9 cellular contexts compared by ENCODE assay signal in the genomic region with DNA sequence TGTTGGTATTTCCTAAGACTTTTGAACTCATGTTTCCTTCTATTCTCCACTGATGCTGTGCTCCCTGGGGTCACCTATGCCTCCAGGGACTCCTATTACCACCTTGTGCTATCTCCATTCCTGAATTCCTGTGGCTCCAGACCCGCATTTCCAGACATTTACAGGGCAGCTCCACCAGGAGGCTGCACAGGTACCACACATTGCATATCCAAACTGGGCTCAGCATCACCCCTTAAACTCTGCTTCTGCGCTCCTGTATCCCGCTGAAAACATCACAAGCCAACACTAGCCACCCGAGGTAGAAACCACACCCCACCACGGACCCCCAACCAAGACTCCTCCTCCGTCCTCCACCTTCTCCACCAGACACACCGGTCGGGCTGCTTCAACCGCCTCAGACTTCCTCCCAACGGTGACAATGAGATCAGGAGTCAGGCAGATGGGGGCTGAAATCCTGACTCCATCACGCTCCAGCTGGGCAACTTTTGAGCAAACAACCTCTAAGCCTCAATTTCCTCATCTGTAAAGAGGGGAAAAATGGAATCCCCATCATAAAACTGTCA. TPM values are rescaled to one million over a fixed set of nuclear protein-coding genes. Genes with fewer than 3 reads are reported as not detected.
A peak's percentile ranks its signal among the peaks of the same experiment; 100 is the strongest.
DNase-seq lines count a peak whose midpoint lies in the region; ATAC-seq and TF ChIP-seq lines count a peak whose summit lies in the region.
"Had no signal": no experiment of that assay in that cellular context is flagged by ENCODE, and none has a peak within 500 bp of the region (broad histone marks: within the 10 kb centered on the region; RNA-seq: fewer than 3 reads in every experiment).

No MANE protein-coding gene starts in this region.

- no peak for TF ChIP-seq POLR2A in esophagus muscularis mucosa (IDR thresholded peaks at IDR 0.05; ENCODE audit: low read depth)

- CTCF ChIA-PET in activated naive CD4-positive, alpha-beta T cell treated with anti-CD3 and anti-CD28 coated beads for 36 hours (lab: Charles Lee): interaction anchor here (0.8 to 6.7 kb wide), 3 partner anchors 16 to 39 kb away, joined by 3 to 99 read pairs (median 3); no protein-coding TSS in a partner anchor
- CTCF ChIA-PET in RWPE1 (lab: Yijun Ruan, JAX): interaction anchor here (0.8 kb wide), 2 partner anchors 9 to 42 kb away, joined by 3 read pairs; no protein-coding TSS in a partner anchor

- no peaks in the 10 kb centered on the region for H3K36me3 ChIP-seq in esophagus muscularis mucosa

- peak overlapping the region; percentile 56 for H3K27ac Mint-ChIP-seq in activated naive CD4-positive, alpha-beta T cell treated with anti-CD3 and anti-CD28 coated beads, Interleukin-2, amount 50 U/mL, for 24 hours
- no peak overlapping the region for H3K27ac Mint-ChIP-seq in activated naive CD4-positive, alpha-beta T cell treated with anti-CD3 and anti-CD28 coated beads for 36 hours
- H3K27ac Mint-ChIP-seq in stimulated activated effector memory CD8-positive, alpha-beta T cell treated with anti-CD3 and anti-CD28 coated beads, Interleukin-12 subunit alpha, Interleukin-12 subunit beta, amount 100 ng/mL, for 72 hours: peak overlapping the region; percentile 93

- DNase-seq in activated naive CD4-positive, alpha-beta T cell treated with anti-CD3 and anti-CD28 coated beads for 36 hours: no peak
- DNase-seq in RWPE1 (ENCODE audit: low spot score): no peak
- no peak for DNase-seq in esophagus muscularis mucosa (ENCODE audit: extremely low spot score)
- no peak for DNase-seq in stimulated activated effector memory CD8-positive, alpha-beta T cell treated with anti-CD3 and anti-CD28 coated beads, Interleukin-12 subunit alpha, Interleukin-12 subunit beta, amount 100 ng/mL, for 72 hours (ENCODE audit: low spot score in 2 of 2)
- no peak for DNase-seq in NCI-H146 (lab: John Stamatoyannopoulos, UW)
- no peak for DNase-seq in GM13977 (ENCODE audit: low spot score)
- DNase-seq in NCI-H774 (lab: John Stamatoyannopoulos, UW): no peak
- DNase-seq: DND-41 had no signal

- peaks cover 51 to 76% (median 68%) of the 10 kb centered on the region in 4 donors for H3K4me1 ChIP-seq in esophagus muscularis mucosa

- TF ChIP-seq EP300 in esophagus muscularis mucosa (IDR thresholded peaks at IDR 0.05): no peak

- H3K4me1 Mint-ChIP-seq in activated naive CD4-positive, alpha-beta T cell treated with anti-CD3 and anti-CD28 coated beads, Interleukin-2, amount 50 U/mL, for 24 hours: peaks cover 67% of the 10 kb centered on the region
- H3K4me1 Mint-ChIP-seq in activated naive CD4-positive, alpha-beta T cell treated with anti-CD3 and anti-CD28 coated beads for 36 hours (ENCODE audit: low read depth): peaks cover 67% of the 10 kb centered on the region
- peaks cover 71% of the 10 kb centered on the region for H3K4me1 Mint-ChIP-seq in stimulated activated effector memory CD8-positive, alpha-beta T cell treated with anti-CD3 and anti-CD28 coated beads, Interleukin-12 subunit alpha, Interleukin-12 subunit beta, amount 100 ng/mL, for 72 hours

- no peaks in the 10 kb centered on the region for H3K27me3 Mint-ChIP-seq in activated naive CD4-positive, alpha-beta T cell treated with anti-CD3 and anti-CD28 coated beads, Interleukin-2, amount 50 U/mL, for 24 hours
- H3K27me3 Mint-ChIP-seq in activated naive CD4-positive, alpha-beta T cell treated with anti-CD3 and anti-CD28 coated beads for 36 hours (ENCODE audit: low read depth): no peaks in the 10 kb centered on the region

- peak overlapping the region; percentile 100 for H3K27ac ChIP-seq in RWPE1
- H3K27ac ChIP-seq in esophagus muscularis mucosa (replicated peaks in 1 of 4): peak overlapping the region; percentile 34 to 94 (median 65)

- H3K27me3 ChIP-seq in esophagus muscularis mucosa: no peaks in the 10 kb centered on the region

- no peaks in the 10 kb centered on the region for H3K9me3 Mint-ChIP-seq in activated naive CD4-positive, alpha-beta T cell treated with anti-CD3 and anti-CD28 coated beads, Interleukin-2, amount 50 U/mL, for 24 hours
- no peaks in the 10 kb centered on the region for H3K9me3 Mint-ChIP-seq in activated naive CD4-positive, alpha-beta T cell treated with anti-CD3 and anti-CD28 coated beads for 36 hours
- H3K9me3 Mint-ChIP-seq in stimulated activated effector memory CD8-positive, alpha-beta T cell treated with anti-CD3 and anti-CD28 coated beads, Interleukin-12 subunit alpha, Interleukin-12 subunit beta, amount 100 ng/mL, for 72 hours: no peaks in the 10 kb centered on the region

- H3K36me3 Mint-ChIP-seq in activated naive CD4-positive, alpha-beta T cell treated with anti-CD3 and anti-CD28 coated beads, Interleukin-2, amount 50 U/mL, for 24 hours: no peaks in the 10 kb centered on the region
- peaks cover 1% of the 10 kb centered on the region for H3K36me3 Mint-ChIP-seq in activated naive CD4-positive, alpha-beta T cell treated with anti-CD3 and anti-CD28 coated beads for 36 hours (ENCODE audit: low read depth)
- H3K36me3 Mint-ChIP-seq in stimulated activated effector memory CD8-positive, alpha-beta T cell treated with anti-CD3 and anti-CD28 coated beads, Interleukin-12 subunit alpha, Interleukin-12 subunit beta, amount 100 ng/mL, for 72 hours: peaks cover 54% of the 10 kb centered on the region

- ATAC-seq in stimulated activated effector memory CD8-positive, alpha-beta T cell treated with anti-CD3 and anti-CD28 coated beads, Interleukin-12 subunit alpha, Interleukin-12 subunit beta, amount 100 ng/mL, for 72 hours: no peak

- POLR2A ChIA-PET in RWPE1 (lab: Yijun Ruan, JAX; ENCODE audit: low non-redundant PET): no interaction called here

- in situ Hi-C loops in GM13977 (cut with MboI; ENCODE audit: low pct_unique_long_range_greater_than_20kb, low sequenced_read_pairs, unreplicated experiment): no loop called here

- WGBS in esophagus muscularis mucosa: 73% methylated on average over 11 of the region's 11 CpGs

- no peak overlapping the region for H3K4me3 ChIP-seq in esophagus muscularis mucosa

- TF ChIP-seq CTCF in RWPE1 (conservative IDR thresholded peaks at IDR 0.05; ENCODE audit: low read depth) (no peak), esophagus muscularis mucosa (IDR thresholded peaks at IDR 0.05) (no peak), GM13977 (IDR thresholded peaks at IDR 0.05; ENCODE audit: extremely low read depth, insufficient read depth, missing control alignments) (no peak)

- intact Hi-C loops in activated naive CD4-positive, alpha-beta T cell treated with anti-CD3 and anti-CD28 coated beads for 36 hours (cut with micrococcal nuclease): loop anchor here (2.0 kb wide), 1 partner anchor 311 kb away; no protein-coding TSS in a partner anchor
- intact Hi-C loops in esophagus muscularis mucosa (cut with DNase I): no loop called here

- H3K4me3 Mint-ChIP-seq in activated naive CD4-positive, alpha-beta T cell treated with anti-CD3 and anti-CD28 coated beads, Interleukin-2, amount 50 U/mL, for 24 hours: peak overlapping the region; percentile 13
- no peak overlapping the region for H3K4me3 Mint-ChIP-seq in activated naive CD4-positive, alpha-beta T cell treated with anti-CD3 and anti-CD28 coated beads for 36 hours
- H3K4me3 Mint-ChIP-seq in stimulated activated effector memory CD8-positive, alpha-beta T cell treated with anti-CD3 and anti-CD28 coated beads, Interleukin-12 subunit alpha, Interleukin-12 subunit beta, amount 100 ng/mL, for 72 hours: peak overlapping the region; percentile 84

- no peaks in the 10 kb centered on the region for H3K9me3 ChIP-seq in esophagus muscularis mucosa

RNA-seq across cellular contexts. Expression of a gene that starts 10.4 kb away (rescaled TPM):
- 10 to 100 TPM; 40.0 to 46.6 TPM for total RNA-seq in activated naive CD4-positive, alpha-beta T cell treated with anti-CD3 and anti-CD28 coated beads for 36 hours
- 10 to 100 TPM; 16.4 to 42.3 (median 28.3) TPM for total RNA-seq in esophagus muscularis mucosa
